ENCODE assay signal across 8 cellular contexts in the genomic region with DNA sequence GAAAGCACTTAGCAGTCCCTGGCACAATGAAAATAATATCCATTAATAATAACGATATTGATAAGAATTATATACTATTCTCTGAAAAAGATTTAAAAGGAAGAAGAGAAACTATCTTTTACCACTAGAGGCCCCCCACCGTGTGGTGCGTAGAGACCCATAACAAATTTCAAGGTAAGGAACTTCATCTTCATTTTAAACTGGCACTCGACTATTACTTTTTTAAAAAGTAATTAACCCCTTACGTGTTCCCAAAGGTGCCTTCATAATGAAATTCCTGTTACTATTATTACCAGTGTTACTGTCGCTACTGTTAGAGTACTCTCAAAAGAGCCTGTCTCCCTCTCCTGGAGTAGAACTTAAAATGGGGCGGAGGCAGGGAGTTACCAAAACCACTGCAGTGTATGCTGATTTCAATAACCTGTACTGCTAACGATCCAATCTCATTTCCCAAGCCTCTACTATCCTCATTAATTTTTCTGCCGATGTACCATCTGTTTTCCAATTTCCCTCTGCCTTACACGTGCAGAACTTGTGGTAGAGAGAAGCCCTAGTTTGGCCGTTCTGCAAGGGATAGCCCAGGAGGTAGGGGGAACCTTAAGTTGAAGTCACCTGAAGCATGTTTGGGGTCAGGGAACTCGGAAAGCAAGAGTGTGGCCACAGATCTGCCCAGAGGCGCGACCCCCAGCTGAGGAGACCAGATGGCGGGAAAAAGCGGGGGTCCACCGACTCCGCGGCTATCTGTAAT. TPM values are rescaled to one million over a fixed set of nuclear protein-coding genes. Genes with fewer than 3 reads are reported as not detected.
DNase-seq lines count a peak whose midpoint lies in the region; ATAC-seq, FAIRE-seq and TF ChIP-seq lines count a peak whose summit lies in the region.

No MANE protein-coding gene starts in this region.

- 9 to 13% methylated on average over 10 to 19 of the region's 19 CpGs for WGBS in testis, 2 donors

- peak overlapping the region; percentile 57 for H3K9ac ChIP-seq in iPS-18a (ENCODE audit: low read length)

- intact Hi-C loops in testis (cut with DNase I; ENCODE audit: low total_unique reads) = no loop called here

- H3K4me3 ChIP-seq in AG04450 (ENCODE audit: low read depth, low read length) (peak overlapping the region; percentile 43; the same call in 1 of the 2 replicates), iPS-18a (ENCODE audit: low read length) (peak overlapping the region; percentile 75), testis (peak overlapping the region; percentile 52 to 71)

- H3K4me1 Mint-ChIP-seq in activated naive CD8-positive, alpha-beta T cell treated with anti-CD3 and anti-CD28 coated beads, Interleukin-2, amount 10 ng/mL, durations not matched to agents 7 days and 5 days = peaks cover 19% of the 10 kb centered on the region

- peak overlapping the region; percentile 95 for H3K4me3 Mint-ChIP-seq in activated naive CD8-positive, alpha-beta T cell treated with anti-CD3 and anti-CD28 coated beads, Interleukin-2, amount 10 ng/mL, durations not matched to agents 7 days and 5 days

- H3K27me3 ChIP-seq in AG04450 (ENCODE audit: control insufficient read depth, insufficient read depth, low read length) (peaks cover 4% of the 10 kb centered on the region), iPS-18a (ENCODE audit: control insufficient read depth, insufficient read depth, low read length) (no peaks in the 10 kb centered on the region), testis (no peaks in the 10 kb centered on the region)

- DNase-seq in AG04450 (ENCODE audit: low read depth, low spot score) = no peak
- peak; percentile 75 for DNase-seq in KBM-7
- DNase-seq in activated naive CD8-positive, alpha-beta T cell treated with anti-CD3 and anti-CD28 coated beads, Interleukin-2, amount 10 ng/mL, durations not matched to agents 7 days and 5 days = no peak
- DNase-seq in testis = no peak
- no peak for DNase-seq in HTR-8/SVneo (ENCODE audit: insufficient read length, low spot score)
- DNase-seq in 8988T = no peak

- CTCF ChIA-PET in AG04450 (lab: Charles Lee) = no interaction called here

- H3K9me3 Mint-ChIP-seq in activated naive CD8-positive, alpha-beta T cell treated with anti-CD3 and anti-CD28 coated beads, Interleukin-2, amount 10 ng/mL, durations not matched to agents 7 days and 5 days = no peaks in the 10 kb centered on the region

- in situ Hi-C loops in KBM-7 (cut with MboI; ENCODE audit: low pct_unique_long_range_greater_than_20kb, low sequenced_read_pairs) = no loop called here

- H3K36me3 Mint-ChIP-seq in activated naive CD8-positive, alpha-beta T cell treated with anti-CD3 and anti-CD28 coated beads, Interleukin-2, amount 10 ng/mL, durations not matched to agents 7 days and 5 days = peaks cover 3% of the 10 kb centered on the region

- peak; percentile 14 for ATAC-seq in GM18511 (IDR thresholded peaks at IDR 0.05; ENCODE audit: unreplicated experiment)
- no peak for ATAC-seq in activated naive CD8-positive, alpha-beta T cell treated with anti-CD3 and anti-CD28 coated beads, Interleukin-2, amount 10 ng/mL, durations not matched to agents 7 days and 5 days (ENCODE audit: low read depth)

- POLR2A ChIA-PET in AG04450 (lab: Yijun Ruan, JAX) = no interaction called here
- POLR2A ChIA-PET in activated naive CD8-positive, alpha-beta T cell treated with anti-CD3 and anti-CD28 coated beads, Interleukin-2, amount 10 ng/mL, durations not matched to agents 7 days and 5 days (lab: Charles Lee) = interaction anchor here (0.8 to 2.9 kb wide), 7 partner anchors 10 to 197 kb away, joined by 3 to 22 read pairs (median 3); partner anchors contain the start of gene RAP2C

- H3K4me1 ChIP-seq in iPS-18a (ENCODE audit: control insufficient read depth, low read depth, low read length) (peaks cover 5% of the 10 kb centered on the region), testis (no peaks in the 10 kb centered on the region)

- H3K27ac ChIP-seq in AG04450 (ENCODE audit: low read depth, low read length) = no peak overlapping the region
- H3K27ac ChIP-seq in iPS-18a (ENCODE audit: low read length) = no peak overlapping the region
- no peak overlapping the region for H3K27ac ChIP-seq in testis

- TF ChIP-seq POLR2A in testis (IDR thresholded peaks at IDR 0.05) = no peak

- H3K9me3 ChIP-seq in AG04450 (ENCODE audit: control insufficient read depth, insufficient read depth, low read length) (no peaks in the 10 kb centered on the region; the same call in 1 of the 2 replicates), iPS-18a (ENCODE audit: control insufficient read depth, low read depth, low read length) (peaks cover 1% of the 10 kb centered on the region), testis (no peaks in the 10 kb centered on the region)

- no peak for FAIRE-seq in HTR-8/SVneo (lab: Jason Lieb, UNC)

- H3K27me3 Mint-ChIP-seq in activated naive CD8-positive, alpha-beta T cell treated with anti-CD3 and anti-CD28 coated beads, Interleukin-2, amount 10 ng/mL, durations not matched to agents 7 days and 5 days = no peaks in the 10 kb centered on the region

- 0 out of 2 replicates have a peak, but pooled peaks have one; percentile 4 for TF ChIP-seq CTCF in AG04450 (IDR thresholded peaks at IDR 0.05; ENCODE audit: low read depth, low read length)
- no peak for TF ChIP-seq CTCF in testis (IDR thresholded peaks at IDR 0.05)

- peak overlapping the region; percentile 95 for H3K27ac Mint-ChIP-seq in activated naive CD8-positive, alpha-beta T cell treated with anti-CD3 and anti-CD28 coated beads, Interleukin-2, amount 10 ng/mL, durations not matched to agents 7 days and 5 days

- H3K36me3 ChIP-seq in iPS-18a (ENCODE audit: control insufficient read depth, low read depth, low read length) (no peaks in the 10 kb centered on the region), testis (ENCODE audit: low read depth, missing control alignments) (no peaks in the 10 kb centered on the region)

RNA-seq across cellular contexts. Expression of gene STK26, which starts 0.8 kb away (rescaled TPM):
- 0.25 and 0.61 TPM in 2 replicates for polyA plus RNA-seq in AG04450 (2011; rRNA removed)
- 0.13 and 0.14 TPM in 2 replicates for polyA minus RNA-seq in AG04450 (2011; rRNA and poly(A)+ RNA removed)
- total RNA-seq in activated naive CD8-positive, alpha-beta T cell treated with anti-CD3 and anti-CD28 coated beads, Interleukin-2, amount 10 ng/mL, durations not matched to agents 7 days and 5 days = 10 to 100 TPM; 52.7 to 54.0 TPM
- 1 to 10 TPM; 3.5 to 3.7 TPM for total RNA-seq in testis
- polyA plus RNA-seq in testis (ENCODE audit: insufficient read depth, low read depth, low replicate concordance) = 3.7 TPM

Comparison
In these comparisons a context has a peak if more than half of its experiments do, and no peak if none do; other contexts are left out.
1. RNA of gene STK26, which starts 0.8 kb away (total RNA-seq): 52.7 to 54.0 TPM in activated naive CD8-positive, alpha-beta T cell treated with anti-CD3 and anti-CD28 coated beads, Interleukin-2, amount 10 ng/mL, durations not matched to agents 7 days and 5 days; 3.5 to 3.7 TPM in testis; every median in the first group is over 10 times any median in the second.
2. Peak in every context shown above with its lines, with median percentiles within 50 percentile points of each other: H3K4me3 ChIP-seq.